1 cellular context compared by ENCODE assay signal in the genomic region with DNA sequence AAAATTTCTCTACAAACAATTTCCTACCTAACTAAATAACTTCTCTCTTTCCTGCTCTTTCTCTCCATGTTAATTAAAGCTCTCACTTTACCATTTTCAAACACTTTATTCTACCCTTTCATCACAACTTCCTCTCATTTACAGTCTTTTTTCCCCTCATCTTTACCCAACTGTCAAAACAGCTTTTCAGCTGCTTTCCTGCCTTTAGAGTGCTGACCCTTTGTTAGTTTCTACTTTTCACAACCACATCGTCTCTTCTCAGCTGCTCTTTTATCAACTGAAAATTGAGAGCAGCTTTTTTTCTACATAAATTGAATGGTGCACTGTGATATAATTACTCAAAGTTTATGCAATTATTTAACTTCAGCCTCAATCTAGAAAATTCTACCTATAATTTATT.
TF ChIP-seq lines count a peak whose summit lies in the region.

No MANE protein-coding gene starts in this region.

TF ChIP-seq in K562, 482 proteins besides CTCF, POLR2A, EP300 and RAD21:
- TF ChIP-seq, protein P1, sequence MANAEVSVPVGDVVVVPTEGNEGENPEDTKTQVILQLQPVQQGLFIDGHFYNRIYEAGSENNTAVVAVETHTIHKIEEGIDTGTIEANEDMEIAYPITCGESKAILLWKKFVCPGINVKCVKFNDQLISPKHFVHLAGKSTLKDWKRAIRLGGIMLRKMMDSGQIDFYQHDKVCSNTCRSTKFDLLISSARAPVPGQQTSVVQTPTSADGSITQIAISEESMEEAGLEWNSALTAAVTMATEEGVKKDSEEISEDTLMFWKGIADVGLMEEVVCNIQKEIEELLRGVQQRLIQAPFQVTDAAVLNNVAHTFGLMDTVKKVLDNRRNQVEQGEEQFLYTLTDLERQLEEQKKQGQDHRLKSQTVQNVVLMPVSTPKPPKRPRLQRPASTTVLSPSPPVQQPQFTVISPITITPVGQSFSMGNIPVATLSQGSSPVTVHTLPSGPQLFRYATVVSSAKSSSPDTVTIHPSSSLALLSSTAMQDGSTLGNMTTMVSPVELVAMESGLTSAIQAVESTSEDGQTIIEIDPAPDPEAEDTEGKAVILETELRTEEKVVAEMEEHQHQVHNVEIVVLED (CRISPR knock-in tag; IDR thresholded peaks at IDR 0.05), result no peak
- TF ChIP-seq RNF2 (IDR thresholded peaks at IDR 0.05) (no peak), HSF4 (CRISPR knock-in tag; IDR thresholded peaks at IDR 0.05; ENCODE audit: borderline replicate concordance) (no peak), FOXP1 (CRISPR knock-in tag; IDR thresholded peaks at IDR 0.05) (no peak), MXI1 (IDR thresholded peaks at IDR 0.05; ENCODE audit: low read depth, low read length) (no peak), ESRRB (CRISPR knock-in tag; IDR thresholded peaks at IDR 0.05; ENCODE audit: borderline replicate concordance) (no peak)
- TF ChIP-seq, protein P2, sequence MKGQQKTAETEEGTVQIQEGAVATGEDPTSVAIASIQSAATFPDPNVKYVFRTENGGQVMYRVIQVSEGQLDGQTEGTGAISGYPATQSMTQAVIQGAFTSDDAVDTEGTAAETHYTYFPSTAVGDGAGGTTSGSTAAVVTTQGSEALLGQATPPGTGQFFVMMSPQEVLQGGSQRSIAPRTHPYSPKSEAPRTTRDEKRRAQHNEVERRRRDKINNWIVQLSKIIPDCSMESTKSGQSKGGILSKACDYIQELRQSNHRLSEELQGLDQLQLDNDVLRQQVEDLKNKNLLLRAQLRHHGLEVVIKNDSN (CRISPR knock-in tag; IDR thresholded peaks at IDR 0.05), result no peak
TF ChIP-seq in K562: peak in this region for 0.
